ENCODE assay signal across 27 cellular contexts in the genomic region with DNA sequence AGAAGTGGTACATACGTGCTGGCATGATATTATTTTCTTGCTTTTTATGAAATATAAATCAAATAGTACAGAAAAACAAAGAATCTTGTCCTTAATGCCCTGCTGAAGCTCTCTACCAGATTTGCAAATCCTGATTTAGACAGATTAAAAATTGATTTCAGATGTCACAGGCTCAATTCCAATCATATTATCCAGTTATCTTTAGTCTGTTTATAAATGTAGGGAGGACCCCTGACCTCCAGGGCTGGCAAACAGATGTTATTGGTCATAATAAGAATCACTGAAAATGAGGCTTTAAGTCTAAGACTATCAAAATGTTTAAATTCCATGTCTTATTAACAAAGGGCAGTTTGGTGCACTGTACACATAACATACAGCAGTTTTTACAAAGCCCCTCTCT.
"Had no signal": no experiment of that assay in that cellular context is flagged by ENCODE, and none has a peak within 500 bp of the region (broad histone marks: within the 10 kb centered on the region; RNA-seq: fewer than 3 reads in every experiment).

No MANE protein-coding gene starts in this region.

- DNase-seq: activated CD4-positive, alpha-beta T cell treated with anti-CD3 and anti-CD28 coated beads for 48 hours; activated CD4-positive, alpha-beta T cell treated with anti-CD3 and anti-CD28 coated beads, Interleukin-2, amount 50 U/mL, for 48 hours; activated CD8-positive, alpha-beta memory T cell treated with anti-CD3 and anti-CD28 coated beads for 24 hours; activated effector memory CD4-positive, alpha-beta T cell treated with Interleukin-2 at 50 U/mL for 16 hours; activated naive CD4-positive, alpha-beta T cell treated with Interleukin-2 at 50 U/mL for 16 hours; activated T-cell treated with anti-CD3 and anti-CD28 coated beads, Interleukin-2, amount 50 U/mL, for 4 hours; amniotic stem cell; dermis blood vessel endothelial cell; effector CD8-positive, alpha-beta T cell; esophagus squamous epithelium; hippocampal formation; left cardiac atrium; mammary epithelial cell; naive thymus-derived CD4-positive, alpha-beta T cell; posterior cingulate gyrus; right cardiac atrium; stimulated activated CD4-positive, alpha-beta T cell treated with anti-CD3 and anti-CD28 coated beads, Interleukin-15, amount 100 ng/mL, for 24 hours; stimulated activated CD4-positive, alpha-beta T cell treated with anti-CD3 and anti-CD28 coated beads, Interleukin-2, amount 100 ng/mL, for 24 hours; stimulated activated naive CD4-positive, alpha-beta T cell; T-helper 1 cell; transverse colon had no signal

- ATAC-seq: activated CD4-positive, CD25-positive, alpha-beta regulatory T cell treated with anti-CD3 and anti-CD28 coated beads, Interleukin-2, amount 50 U/mL, for 24 hours; activated T-cell treated with anti-CD3 and anti-CD28 coated beads, Interleukin-2, amount 50 U/mL, for 4 hours; left cardiac atrium; naive thymus-derived CD4-positive, alpha-beta T cell had no signal

- H3K27me3 ChIP-seq: esophagus squamous epithelium, suprapubic skin, transverse colon had no signal

- H3K4me3 ChIP-seq: esophagus squamous epithelium, suprapubic skin, transverse colon had no signal

- H3K27ac Mint-ChIP-seq: mesothelial cell of epicardium had no signal

- H3K9me3 ChIP-seq: esophagus squamous epithelium, suprapubic skin, transverse colon had no signal

- H3K27ac ChIP-seq: epithelial cell of prostate, esophagus squamous epithelium, suprapubic skin, transverse colon, VCaP had no signal

- H3K4me1 ChIP-seq: suprapubic skin, transverse colon had no signal

- H3K4me3 Mint-ChIP-seq: activated T-cell treated with anti-CD3 and anti-CD28 coated beads, Interleukin-2, amount 50 U/mL, for 4 hours; central memory CD8-positive, alpha-beta T cell; mesothelial cell of epicardium; naive thymus-derived CD4-positive, alpha-beta T cell had no signal

- H3K9me3 Mint-ChIP-seq: activated T-cell treated with anti-CD3 and anti-CD28 coated beads, Interleukin-2, amount 50 U/mL, for 4 hours; central memory CD8-positive, alpha-beta T cell; mesothelial cell of epicardium; naive thymus-derived CD4-positive, alpha-beta T cell had no signal

- H3K27me3 Mint-ChIP-seq: central memory CD8-positive, alpha-beta T cell; naive thymus-derived CD4-positive, alpha-beta T cell had no signal
